ENCODE assay signal across 9 cellular contexts in the genomic region with DNA sequence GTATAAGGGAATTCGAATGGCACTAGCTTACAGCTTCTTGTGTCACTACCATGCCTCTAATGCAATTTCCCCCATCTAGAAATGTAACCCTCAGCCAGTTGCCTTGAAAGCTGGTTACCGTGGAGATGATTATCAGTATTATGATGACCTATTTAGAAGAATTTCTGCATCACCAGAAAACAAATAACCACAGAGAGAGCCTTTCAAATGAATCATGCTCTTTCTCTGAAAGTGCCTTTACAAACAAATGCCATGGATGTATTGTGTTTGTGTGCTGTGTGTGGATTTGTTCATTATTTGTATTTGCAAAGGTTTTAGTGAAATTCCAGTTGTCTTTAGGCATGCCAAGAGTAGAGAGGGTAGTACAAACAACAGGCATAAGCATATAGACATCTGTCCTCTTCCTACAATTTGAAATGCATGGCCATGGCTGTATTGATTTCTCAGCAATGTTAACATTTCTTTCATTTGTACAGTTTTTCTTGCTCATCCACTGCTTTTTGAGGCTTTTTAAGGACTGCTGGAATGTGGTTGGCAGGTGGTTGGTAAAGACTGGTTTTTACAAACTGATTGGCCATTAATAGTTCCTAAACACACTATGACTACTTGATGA.
DNase-seq lines count a peak whose midpoint lies in the region; ATAC-seq and TF ChIP-seq lines count a peak whose summit lies in the region.
"Had no signal": no experiment of that assay in that cellular context is flagged by ENCODE, and none has a peak within 500 bp of the region (broad histone marks: within the 10 kb centered on the region; RNA-seq: fewer than 3 reads in every experiment).

No MANE protein-coding gene starts in this region.

- H4K8ac ChIP-seq in mesendoderm (ENCODE audit: low read depth, low read length): no peak overlapping the region

- DNase-seq in AG10803 (ENCODE audit: low read depth): peak; percentile 98
- peak; percentile 32 for DNase-seq in NCI-H146 (lab: John Stamatoyannopoulos, UW)
- DNase-seq in breast epithelium (ENCODE audit: low spot score in 2 of 2): no peak
- DNase-seq in mesendoderm: peak; percentile 79
- no peak for DNase-seq in Peyer's patch
- DNase-seq in effector memory CD4-positive, alpha-beta T cell: no peak
- DNase-seq: activated naive CD8-positive, alpha-beta T cell treated with anti-CD3 and anti-CD28 coated beads for 36 hours had no signal

- no peak overlapping the region for H2BK5ac ChIP-seq in mesendoderm (ENCODE audit: low read length)

- H3K9me3 ChIP-seq in breast epithelium (no peaks in the 10 kb centered on the region), Peyer's patch (no peaks in the 10 kb centered on the region)
- H3K9me3 ChIP-seq in effector memory CD4-positive, alpha-beta T cell (ENCODE audit: control insufficient read depth, low read length): no peaks in the 10 kb centered on the region

- H3K27me3 ChIP-seq in breast epithelium: no peaks in the 10 kb centered on the region
- no peaks in the 10 kb centered on the region for H3K27me3 ChIP-seq in mesendoderm (ENCODE audit: insufficient read depth, low read length, poor library complexity)
- H3K27me3 ChIP-seq in Peyer's patch: no peaks in the 10 kb centered on the region
- no peaks in the 10 kb centered on the region for H3K27me3 ChIP-seq in effector memory CD4-positive, alpha-beta T cell (replicated peaks; ENCODE audit: control insufficient read depth, insufficient read depth, low read length, poor library complexity, severe bottlenecking)

- no peak overlapping the region for H3K18ac ChIP-seq in mesendoderm (ENCODE audit: low read length)

- H3K9ac ChIP-seq in mesendoderm (ENCODE audit: low read length): no peak overlapping the region

- H3K4me3 ChIP-seq in AG10803 (ENCODE audit: low read length) (no peak overlapping the region), breast epithelium (no peak overlapping the region), mesendoderm (ENCODE audit: low read length) (no peak overlapping the region), Peyer's patch (no peak overlapping the region)
- H3K4me3 ChIP-seq in effector memory CD4-positive, alpha-beta T cell (ENCODE audit: insufficient read depth, low read depth, low read length, poor library complexity, severe bottlenecking): no peak overlapping the region

- no peak overlapping the region for H3K4ac ChIP-seq in mesendoderm (ENCODE audit: low read depth, low read length)

- H3K27ac ChIP-seq in breast epithelium (peak overlapping the region; percentile 70 to 74), mesendoderm (ENCODE audit: low read depth, low read length) (no peak overlapping the region), Peyer's patch (peak overlapping the region in 1 of 4 donors; percentile 28)
- no peak overlapping the region for H3K27ac ChIP-seq in effector memory CD4-positive, alpha-beta T cell (ENCODE audit: insufficient read depth, low read length, poor library complexity, severe bottlenecking)

- H3K4me1 ChIP-seq in breast epithelium (no peaks in the 10 kb centered on the region), mesendoderm (ENCODE audit: control insufficient read depth, low read depth, low read length) (no peaks in the 10 kb centered on the region), Peyer's patch (peaks cover 0 to 16% (median 0%) of the 10 kb centered on the region in 4 donors)
- no peaks in the 10 kb centered on the region for H3K4me1 ChIP-seq in effector memory CD4-positive, alpha-beta T cell (ENCODE audit: control insufficient read depth, insufficient read depth, low read length, poor library complexity, severe bottlenecking)

- intact Hi-C loops in breast epithelium (cut with DNase I; ENCODE audit: low total_unique reads): no loop called here

- no peak overlapping the region for H4K5ac ChIP-seq in mesendoderm (ENCODE audit: low read length)

- WGBS in mesendoderm (ENCODE audit: extremely low coverage, insufficient coverage, low lambda C conversion rate): no CpG with 5 or more reads among the region's 2 CpGs

- H2AK5ac ChIP-seq in mesendoderm (ENCODE audit: low read length): no peak overlapping the region

- ATAC-seq in HG03342 (IDR thresholded peaks at IDR 0.05; ENCODE audit: unreplicated experiment): no peak
- ATAC-seq in HG03039 (IDR thresholded peaks at IDR 0.05; ENCODE audit: unreplicated experiment): no peak

- H3K36me3 ChIP-seq in breast epithelium (no peaks in the 10 kb centered on the region), mesendoderm (ENCODE audit: control insufficient read depth, insufficient read depth, low read length) (no peaks in the 10 kb centered on the region), Peyer's patch (no peaks in the 10 kb centered on the region)
- H3K36me3 ChIP-seq in effector memory CD4-positive, alpha-beta T cell (ENCODE audit: control insufficient read depth, insufficient read depth, low read length): no peaks in the 10 kb centered on the region

- no peak overlapping the region for H3K4me2 ChIP-seq in mesendoderm (ENCODE audit: low read length)

- TF ChIP-seq CTCF in AG10803 (conservative IDR thresholded peaks at IDR 0.05; ENCODE audit: low read length): no peak
- no peak for TF ChIP-seq CTCF in breast epithelium (IDR thresholded peaks at IDR 0.05)
- no peak for TF ChIP-seq CTCF in Peyer's patch (IDR thresholded peaks at IDR 0.05)

- no peaks in the 10 kb centered on the region for H3K79me2 ChIP-seq in mesendoderm (ENCODE audit: control insufficient read depth, insufficient read depth, low read length)

- H3K79me1 ChIP-seq in mesendoderm (ENCODE audit: low read length): no peaks in the 10 kb centered on the region

- H3K56ac ChIP-seq in mesendoderm (ENCODE audit: low read length): no peak overlapping the region

- peak overlapping the region; percentile 3 for H2BK15ac ChIP-seq in mesendoderm (replicated peaks; ENCODE audit: low read depth)

- H3K23ac ChIP-seq in mesendoderm (ENCODE audit: low read length): no peak overlapping the region

- TF ChIP-seq POLR2A in breast epithelium (IDR thresholded peaks at IDR 0.05) (no peak), Peyer's patch (IDR thresholded peaks at IDR 0.05) (no peak)

- no peak overlapping the region for H2BK120ac ChIP-seq in mesendoderm (ENCODE audit: low read depth, low read length)

Comparison
In these comparisons a context has a peak if more than half of its experiments do, and no peak if none do; other contexts are left out.
1. DNase-seq: peak in AG10803 (single experiment), NCI-H146 (single experiment) and mesendoderm (single experiment); none in breast epithelium (0 of 2), Peyer's patch (0 of 3) and effector memory CD4-positive, alpha-beta T cell (0 of 3).
2. H3K27ac ChIP-seq: peak in breast epithelium (2 of 2); none in mesendoderm (single experiment) and effector memory CD4-positive, alpha-beta T cell (single experiment).